In the genomic region with DNA sequence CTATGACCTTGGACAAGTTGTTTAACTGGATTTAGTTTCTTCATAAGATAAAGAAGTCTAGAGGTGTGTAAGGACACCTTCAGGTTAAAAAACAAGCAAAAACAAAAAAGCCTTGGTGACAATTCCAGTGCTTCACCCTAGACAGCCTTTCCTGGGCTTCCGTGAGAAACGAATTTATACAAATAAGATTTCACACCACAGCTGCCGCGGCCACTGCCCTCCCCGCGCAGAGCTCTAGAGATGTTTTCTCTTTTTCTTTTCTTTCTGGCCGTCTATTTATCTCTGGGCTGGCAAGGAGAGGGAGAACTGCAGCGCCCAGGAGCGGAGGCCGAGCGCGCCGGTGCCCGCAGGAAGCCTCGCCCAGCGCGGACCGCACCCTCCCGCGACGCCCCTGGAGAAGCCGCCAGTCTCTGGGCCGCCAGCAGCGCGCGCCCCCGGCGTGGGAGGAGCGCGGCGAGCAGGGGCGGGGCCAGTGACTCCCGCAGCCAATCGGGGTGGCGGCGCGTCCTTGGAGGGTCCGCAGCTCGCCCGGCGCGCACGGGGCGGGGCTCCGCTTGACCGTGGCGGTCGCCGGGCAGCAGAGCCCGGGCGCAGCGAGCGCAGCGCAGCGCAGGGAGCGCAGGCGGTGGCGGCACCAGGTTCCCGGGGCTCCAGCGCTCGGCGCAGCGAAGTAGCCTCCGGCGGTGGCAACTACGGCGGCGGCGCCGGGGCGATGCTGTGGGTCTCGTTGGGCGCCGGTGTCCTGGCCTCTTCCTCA, we compare ENCODE assay signal across 8 cellular contexts.
A peak's percentile ranks its signal among the peaks of the same experiment; 100 is the strongest.
DNase-seq lines count a peak whose midpoint lies in the region; ATAC-seq, FAIRE-seq and TF ChIP-seq lines count a peak whose summit lies in the region.

No MANE protein-coding gene starts in this region.

- peaks cover 66% of the 10 kb centered on the region for H3K27me3 Mint-ChIP-seq in activated T-helper 2 cell treated with anti-CD3 and anti-CD28 coated beads, Interferon-gamma antibody, Interleukin-2, Interleukin-4, amounts not matched to agents 10 μg/mL and 5 μg/mL and 100 μg/mL, durations not matched to agents 14 hours and 24 hours and 36 hours (ENCODE audit: low read depth)
- peaks cover 85% of the 10 kb centered on the region for H3K27me3 Mint-ChIP-seq in nephron (ENCODE audit: low read depth)

- FAIRE-seq in RCC 7860 (lab: Jason Lieb, UNC), result no peak

- no peak for TF ChIP-seq CTCF in fibroblast of villous mesenchyme (IDR thresholded peaks at IDR 0.05; ENCODE audit: insufficient read depth, low read depth, low read length)
- TF ChIP-seq CTCF in nephron (IDR thresholded peaks at IDR 0.05; ENCODE audit: unreplicated experiment in 3 of 3), result no peak

- H3K9me3 Mint-ChIP-seq in activated T-helper 2 cell treated with anti-CD3 and anti-CD28 coated beads, Interferon-gamma antibody, Interleukin-2, Interleukin-4, amounts not matched to agents 10 μg/mL and 5 μg/mL and 100 μg/mL, durations not matched to agents 14 hours and 24 hours and 36 hours, result no peaks in the 10 kb centered on the region
- no peaks in the 10 kb centered on the region for H3K9me3 Mint-ChIP-seq in nephron

- peak overlapping the region; percentile 51 for H3K4me3 ChIP-seq in Jurkat, Clone E6-1 (ENCODE audit: low read length)
- H3K4me3 ChIP-seq in fibroblast of villous mesenchyme (ENCODE audit: low read depth, low read length), result peak overlapping the region; percentile 68

- intact Hi-C loops in activated T-helper 2 cell treated with anti-CD3 and anti-CD28 coated beads, Interferon-gamma antibody, Interleukin-2, Interleukin-4, amounts not matched to agents 10 μg/mL and 5 μg/mL and 100 μg/mL, durations not matched to agents 14 hours and 24 hours and 36 hours (cut with micrococcal nuclease), result no loop called here

- H3K36me3 Mint-ChIP-seq in activated T-helper 2 cell treated with anti-CD3 and anti-CD28 coated beads, Interferon-gamma antibody, Interleukin-2, Interleukin-4, amounts not matched to agents 10 μg/mL and 5 μg/mL and 100 μg/mL, durations not matched to agents 14 hours and 24 hours and 36 hours (ENCODE audit: low read depth), result no peaks in the 10 kb centered on the region
- no peaks in the 10 kb centered on the region for H3K36me3 Mint-ChIP-seq in nephron (ENCODE audit: low read depth)

- H3K4me3 Mint-ChIP-seq in activated T-helper 2 cell treated with anti-CD3 and anti-CD28 coated beads, Interferon-gamma antibody, Interleukin-2, Interleukin-4, amounts not matched to agents 10 μg/mL and 5 μg/mL and 100 μg/mL, durations not matched to agents 14 hours and 24 hours and 36 hours (ENCODE audit: low read depth), result peak overlapping the region; percentile 80
- H3K4me3 Mint-ChIP-seq in nephron, result peak overlapping the region; percentile 89 to 91 (median 90)

- peaks cover 13% of the 10 kb centered on the region for H3K4me1 Mint-ChIP-seq in activated T-helper 2 cell treated with anti-CD3 and anti-CD28 coated beads, Interferon-gamma antibody, Interleukin-2, Interleukin-4, amounts not matched to agents 10 μg/mL and 5 μg/mL and 100 μg/mL, durations not matched to agents 14 hours and 24 hours and 36 hours (ENCODE audit: low read depth)
- peaks cover 5% of the 10 kb centered on the region for H3K4me1 Mint-ChIP-seq in nephron

- H3K27ac Mint-ChIP-seq in activated T-helper 2 cell treated with anti-CD3 and anti-CD28 coated beads, Interferon-gamma antibody, Interleukin-2, Interleukin-4, amounts not matched to agents 10 μg/mL and 5 μg/mL and 100 μg/mL, durations not matched to agents 14 hours and 24 hours and 36 hours, result no peak overlapping the region
- H3K27ac Mint-ChIP-seq in nephron, result no peak overlapping the region

- peak; percentile 94 for DNase-seq in DMS53 (lab: John Stamatoyannopoulos, UW)
- peak; percentile 33 for DNase-seq in Jurkat, Clone E6-1 (ENCODE audit: low read depth, low spot score)
- peak; percentile 45 for DNase-seq in RCC 7860 (ENCODE audit: low spot score)
- DNase-seq in activated T-helper 2 cell treated with anti-CD3 and anti-CD28 coated beads, Interferon-gamma antibody, Interleukin-2, Interleukin-4, amounts not matched to agents 10 μg/mL and 5 μg/mL and 100 μg/mL, durations not matched to agents 14 hours and 24 hours and 36 hours (ENCODE audit: low spot score), result peak; percentile 79
- DNase-seq in fibroblast of villous mesenchyme (ENCODE audit: low read depth), result peak; percentile 87
- peak; percentile 64 for DNase-seq in stimulated activated naive CD4-positive, alpha-beta T cell treated with Interleukin-2 at 50 U/mL for 16 hours (lab: John Stamatoyannopoulos, UW)

- ATAC-seq in GM21737 (IDR thresholded peaks at IDR 0.05; ENCODE audit: unreplicated experiment), result peak; percentile 99

Comparison
In these comparisons a context has a peak if more than half of its experiments do, and no peak if none do; other contexts are left out.
1. Peak in every context shown above with its lines: DNase-seq, ATAC-seq and H3K4me3 ChIP-seq.
2. DNase-seq: peak in every context shown above with its lines; median percentile 94 in DMS53; 87 in fibroblast of villous mesenchyme; 79 in activated T-helper 2 cell treated with anti-CD3 and anti-CD28 coated beads, Interferon-gamma antibody, Interleukin-2, Interleukin-4, amounts not matched to agents 10 μg/mL and 5 μg/mL and 100 μg/mL, durations not matched to agents 14 hours and 24 hours and 36 hours; 64 in stimulated activated naive CD4-positive, alpha-beta T cell treated with Interleukin-2 at 50 U/mL for 16 hours; 45 in RCC 7860; 33 in Jurkat, Clone E6-1.